ENCODE assay signal across 29 cellular contexts in the genomic region with DNA sequence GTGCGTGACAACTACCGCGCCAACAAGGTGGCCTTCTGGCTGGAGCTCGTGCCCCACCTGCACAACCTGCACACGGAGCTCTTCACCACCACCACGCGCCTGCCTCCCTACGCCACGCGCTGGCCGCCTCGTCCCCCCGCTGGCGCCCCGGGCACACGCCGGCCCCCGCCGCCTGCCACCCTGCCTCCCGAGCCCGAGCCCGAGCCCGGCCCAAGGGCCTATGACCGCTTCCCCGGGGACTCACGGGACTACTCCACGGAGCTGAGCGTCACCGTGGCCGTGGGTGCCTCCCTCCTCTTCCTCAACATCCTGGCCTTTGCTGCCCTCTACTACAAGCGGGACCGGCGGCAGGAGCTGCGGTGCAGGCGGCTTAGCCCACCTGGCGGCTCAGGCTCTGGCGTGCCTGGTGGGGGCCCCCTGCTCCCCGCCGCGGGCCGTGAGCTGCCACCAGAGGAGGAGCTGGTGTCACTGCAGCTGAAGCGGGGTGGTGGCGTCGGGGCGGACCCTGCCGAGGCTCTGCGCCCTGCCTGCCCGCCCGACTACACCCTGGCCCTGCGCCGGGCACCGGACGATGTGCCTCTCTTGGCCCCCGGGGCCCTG. TPM values are rescaled to one million over a fixed set of nuclear protein-coding genes. Genes with fewer than 3 reads are reported as not detected.
"Had no signal": no experiment of that assay in that cellular context is flagged by ENCODE, and none has a peak within 500 bp of the region (broad histone marks: within the 10 kb centered on the region; RNA-seq: fewer than 3 reads in every experiment).

No MANE protein-coding gene starts in this region.

- H3K36me3 ChIP-seq: colonic mucosa, gastrocnemius medialis, lower lobe of right lung, pancreas, thyroid gland had no signal

- H3K27me3 ChIP-seq: colonic mucosa, gastrocnemius medialis, pancreas, sigmoid colon, thyroid gland, vagina had no signal

- H3K4me3 ChIP-seq: colonic mucosa, gastrocnemius medialis, lower lobe of right lung, pancreas, sigmoid colon, stomach, thyroid gland, vagina had no signal

- H3K4me3 Mint-ChIP-seq: dendritic cell treated with granulocyte-macrophage colony-stimulating factor and Interleukin-4, amounts not matched to agents 40 ng/mL and 50 ng/mL, for 4 days; endodermal cell; naive thymus-derived CD8-positive, alpha-beta T cell; nephron progenitor cell; stimulated activated naive B cell treated with anti-CD40 and anti-IgM and Interleukin-4, amounts not matched to agents 10 μg/mL and 1 μg/mL and 100 μg/mL, for 72 hours had no signal

- H3K4me1 Mint-ChIP-seq: endodermal cell; stimulated activated naive B cell treated with anti-CD40 and anti-IgM and Interleukin-4, amounts not matched to agents 10 μg/mL and 1 μg/mL and 100 μg/mL, for 72 hours had no signal

- H3K27me3 Mint-ChIP-seq: naive thymus-derived CD8-positive, alpha-beta T cell; progenitor cell of endocrine pancreas had no signal

- H3K9me3 Mint-ChIP-seq: dendritic cell treated with granulocyte-macrophage colony-stimulating factor and Interleukin-4, amounts not matched to agents 40 ng/mL and 50 ng/mL, for 4 days; endodermal cell; naive thymus-derived CD8-positive, alpha-beta T cell; nephron progenitor cell; stimulated activated naive B cell treated with anti-CD40 and anti-IgM and Interleukin-4, amounts not matched to agents 10 μg/mL and 1 μg/mL and 100 μg/mL, for 72 hours had no signal

- FAIRE-seq: keratinocyte, pancreas had no signal

- H3K9me3 ChIP-seq: colonic mucosa, gastrocnemius medialis, lower lobe of right lung, pancreas, sigmoid colon, stomach, thyroid gland, vagina had no signal

- DNase-seq: colonic mucosa; effector CD8-positive, alpha-beta T cell; endodermal cell; gastrocnemius medialis; left ventricle myocardium superior; lower lobe of right lung; naive thymus-derived CD8-positive, alpha-beta T cell; nephron progenitor cell; sigmoid colon; stimulated activated CD4-positive, alpha-beta T cell treated with anti-CD3 and anti-CD28 coated beads, Interleukin-2, amount 100 ng/mL, for 24 hours; stimulated activated CD4-positive, alpha-beta T cell treated with anti-CD3 and anti-CD28 coated beads, Interleukin-4, amount 100 ng/mL, for 24 hours; stimulated activated naive B cell treated with anti-CD40 and anti-IgM and Interleukin-4, amounts not matched to agents 10 μg/mL and 1 μg/mL and 100 μg/mL, for 72 hours; stomach; thyroid gland had no signal

- H3K27ac Mint-ChIP-seq: dendritic cell treated with granulocyte-macrophage colony-stimulating factor and Interleukin-4, amounts not matched to agents 40 ng/mL and 50 ng/mL, for 4 days; endodermal cell; progenitor cell of endocrine pancreas; stimulated activated naive B cell treated with anti-CD40 and anti-IgM and Interleukin-4, amounts not matched to agents 10 μg/mL and 1 μg/mL and 100 μg/mL, for 72 hours had no signal

- ATAC-seq: esophagus mucosa; gastrocnemius medialis; left ventricle myocardium superior; lower lobe of right lung; naive thymus-derived CD8-positive, alpha-beta T cell; pancreas; stimulated activated naive B cell treated with anti-CD40 and anti-IgM and Interleukin-4, amounts not matched to agents 10 μg/mL and 1 μg/mL and 100 μg/mL, for 72 hours had no signal

- H3K4me1 ChIP-seq: colonic mucosa, gastrocnemius medialis, lower lobe of right lung, pancreas, sigmoid colon, stomach, thyroid gland had no signal

- H3K36me3 Mint-ChIP-seq: naive thymus-derived CD8-positive, alpha-beta T cell; stimulated activated naive B cell treated with anti-CD40 and anti-IgM and Interleukin-4, amounts not matched to agents 10 μg/mL and 1 μg/mL and 100 μg/mL, for 72 hours had no signal

- H3K27ac ChIP-seq: colonic mucosa, epithelial cell of prostate, gastrocnemius medialis, lower lobe of right lung, pancreas, sigmoid colon, stomach, thyroid gland, vagina had no signal

RNA-seq across cellular contexts. Expression of gene SPEM1, which starts 3.0 kb away (rescaled TPM):
- total RNA-seq: colonic mucosa; esophagus mucosa; gastrocnemius medialis; glomerular endothelial cell; left ventricle myocardium superior; lower lobe of right lung; mesenteric fat pad; myocyte; naive thymus-derived CD8-positive, alpha-beta T cell; omental fat pad; pancreas; progenitor cell of endocrine pancreas; sigmoid colon; skeletal muscle tissue; stomach; subcutaneous adipose tissue; temporal lobe; thyroid gland; ureter; vagina had no signal
- polyA plus RNA-seq: keratinocyte; naive thymus-derived CD8-positive, alpha-beta T cell; pancreas; sigmoid colon had no signal

RNA-seq across cellular contexts. Expression of gene SPEM2, which starts 8.3 kb away (rescaled TPM):
- total RNA-seq: colonic mucosa; endodermal cell; esophagus mucosa; gastrocnemius medialis; glomerular endothelial cell; left ventricle myocardium superior; lower lobe of right lung; mesenteric fat pad; myocyte; naive thymus-derived CD8-positive, alpha-beta T cell; omental fat pad; pancreas; progenitor cell of endocrine pancreas; sigmoid colon; skeletal muscle tissue; stomach; subcutaneous adipose tissue; temporal lobe; ureter; vagina had no signal
- polyA plus RNA-seq: keratinocyte; naive thymus-derived CD8-positive, alpha-beta T cell; pancreas; sigmoid colon; stomach had no signal

RNA-seq across cellular contexts. Expression of gene SPEM3, which starts 11.5 kb away (rescaled TPM):
- total RNA-seq: colonic mucosa; endodermal cell; esophagus mucosa; gastrocnemius medialis; glomerular endothelial cell; left ventricle myocardium superior; lower lobe of right lung; mesenteric fat pad; myocyte; naive thymus-derived CD8-positive, alpha-beta T cell; omental fat pad; pancreas; progenitor cell of endocrine pancreas; sigmoid colon; skeletal muscle tissue; stomach; subcutaneous adipose tissue; temporal lobe; thyroid gland; ureter; vagina had no signal
- polyA plus RNA-seq: keratinocyte; naive thymus-derived CD8-positive, alpha-beta T cell; pancreas; sigmoid colon; stomach had no signal
